14 cellular contexts compared by ENCODE assay signal in the genomic region with DNA sequence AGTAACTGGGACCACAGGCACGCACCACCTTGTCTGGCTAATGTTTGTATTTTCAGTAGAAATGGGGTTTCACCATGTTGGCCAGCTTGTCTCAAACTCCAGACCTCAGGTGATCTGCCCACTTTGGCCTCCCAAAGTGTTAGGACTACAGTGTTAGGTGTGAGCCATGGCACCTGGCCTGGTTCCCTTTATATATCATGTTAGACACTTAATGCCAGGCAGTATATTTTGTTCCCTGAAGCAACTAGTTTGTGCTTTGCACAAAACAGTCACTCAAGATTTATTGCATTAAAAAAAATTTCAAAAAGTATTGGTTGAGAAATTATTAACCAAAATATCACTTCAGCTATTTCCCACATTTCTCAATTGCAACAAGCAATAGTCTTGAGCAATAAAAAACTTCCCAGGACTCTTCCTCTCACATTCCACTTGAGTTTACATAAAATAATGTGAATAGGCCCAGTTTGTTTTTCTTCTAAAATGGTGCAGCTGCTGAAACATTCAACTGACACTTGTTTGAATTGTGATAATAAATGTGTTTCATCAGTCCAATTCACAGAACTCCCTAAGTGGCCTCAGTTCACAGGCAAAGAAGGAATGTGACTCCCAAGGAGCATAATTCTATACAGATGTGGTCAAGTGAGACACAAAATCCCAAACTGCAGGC. TPM values are rescaled to one million over a fixed set of nuclear protein-coding genes. Genes with fewer than 3 reads are reported as not detected.
DNase-seq lines count a peak whose midpoint lies in the region; ATAC-seq and TF ChIP-seq lines count a peak whose summit lies in the region.
"Had no signal": no experiment of that assay in that cellular context is flagged by ENCODE, and none has a peak within 500 bp of the region (broad histone marks: within the 10 kb centered on the region; RNA-seq: fewer than 3 reads in every experiment).

No MANE protein-coding gene starts in this region.

- in situ Hi-C loops in astrocyte of the spinal cord (cut with HindIII; ENCODE audit: low sequenced_read_pairs), result no loop called here

- peak; percentile 84 for DNase-seq in GM04503 (ENCODE audit: low read depth)
- peak; percentile 86 for DNase-seq in astrocyte of the spinal cord (ENCODE audit: low read depth, low spot score)
- DNase-seq in left ventricle myocardium superior, result no peak
- no peak for DNase-seq in spleen
- DNase-seq in D341Med (ENCODE audit: low spot score), result no peak
- no peak for DNase-seq in NCI-H146 treated with DMSO at 0.1 percent for 48 hours (lab: John Stamatoyannopoulos, UW; ENCODE audit: unreplicated experiment)
- no peak for DNase-seq in stimulated activated effector memory CD8-positive, alpha-beta T cell treated with anti-CD3 and anti-CD28 coated beads, Interleukin-12 subunit alpha, Interleukin-12 subunit beta, amount 100 ng/mL, for 72 hours (ENCODE audit: low spot score in 2 of 2)
- DNase-seq: activated T-cell treated with anti-CD3 and anti-CD28 coated beads for 4 hours; amniotic stem cell; H9; MM.1S; stimulated activated naive CD4-positive, alpha-beta T cell had no signal

- H3K4me1 ChIP-seq in spleen, result peaks cover 0 to 10% (median 0%) of the 10 kb centered on the region in 6 donors

- intact Hi-C loops in left ventricle myocardium superior (cut with micrococcal nuclease), result no loop called here
- intact Hi-C loops in spleen (cut with DNase I; ENCODE audit: low total_unique reads), result no loop called here

- H3K4me1 Mint-ChIP-seq in stimulated activated effector memory CD8-positive, alpha-beta T cell treated with anti-CD3 and anti-CD28 coated beads, Interleukin-12 subunit alpha, Interleukin-12 subunit beta, amount 100 ng/mL, for 72 hours, result no peaks in the 10 kb centered on the region
- H3K4me1 Mint-ChIP-seq: H9 had no signal

- no peak overlapping the region for H3K4me3 Mint-ChIP-seq in stimulated activated effector memory CD8-positive, alpha-beta T cell treated with anti-CD3 and anti-CD28 coated beads, Interleukin-12 subunit alpha, Interleukin-12 subunit beta, amount 100 ng/mL, for 72 hours
- H3K4me3 Mint-ChIP-seq: H9 had no signal

- peak overlapping the region in 6 of 8 donors; percentile 17 to 74 (median 51) for H3K27ac ChIP-seq in spleen

- no peaks in the 10 kb centered on the region for H3K36me3 Mint-ChIP-seq in stimulated activated effector memory CD8-positive, alpha-beta T cell treated with anti-CD3 and anti-CD28 coated beads, Interleukin-12 subunit alpha, Interleukin-12 subunit beta, amount 100 ng/mL, for 72 hours

- peak; percentile 68 for ATAC-seq in left ventricle myocardium superior
- ATAC-seq in stimulated activated effector memory CD8-positive, alpha-beta T cell treated with anti-CD3 and anti-CD28 coated beads, Interleukin-12 subunit alpha, Interleukin-12 subunit beta, amount 100 ng/mL, for 72 hours, result no peak

- no peak overlapping the region for H3K27ac Mint-ChIP-seq in stimulated activated effector memory CD8-positive, alpha-beta T cell treated with anti-CD3 and anti-CD28 coated beads, Interleukin-12 subunit alpha, Interleukin-12 subunit beta, amount 100 ng/mL, for 72 hours
- H3K27ac Mint-ChIP-seq: H9 had no signal

- H3K9me3 ChIP-seq in spleen, result no peaks in the 10 kb centered on the region

- H3K4me3 ChIP-seq in astrocyte of the spinal cord (ENCODE audit: low read depth, low read length) (no peak overlapping the region), spleen (no peak overlapping the region)

- WGBS in spleen, 5 donors, result 85 to 95% (median 90%) methylated on average over 1 of the region's 1 CpG

- TF ChIP-seq POLR2A in spleen (IDR thresholded peaks at IDR 0.05), result no peak

- TF ChIP-seq CTCF in astrocyte of the spinal cord (IDR thresholded peaks at IDR 0.05; ENCODE audit: low read depth, low read length), result no peak
- no peak for TF ChIP-seq CTCF in spleen (IDR thresholded peaks at IDR 0.05 in 8 of 11, conservative IDR thresholded peaks at IDR 0.05 in 3 of 11)

- no peaks in the 10 kb centered on the region for H3K36me3 ChIP-seq in spleen

- no peaks in the 10 kb centered on the region for H3K9me3 Mint-ChIP-seq in stimulated activated effector memory CD8-positive, alpha-beta T cell treated with anti-CD3 and anti-CD28 coated beads, Interleukin-12 subunit alpha, Interleukin-12 subunit beta, amount 100 ng/mL, for 72 hours
- H3K9me3 Mint-ChIP-seq: H9 had no signal

- no peaks in the 10 kb centered on the region for H3K27me3 ChIP-seq in spleen (replicated peaks in 1 of 7)

RNA-seq across cellular contexts. Expression of a gene that starts 22.7 kb away (rescaled TPM):
- 3.0 TPM for total RNA-seq in left ventricle myocardium superior
- total RNA-seq in spleen, result 100 to 1,000 TPM; 103 to 208 (median 185) TPM
- polyA plus RNA-seq in spleen, result 100 to 1,000 TPM in 2 of 3 donors, 10 to 100 TPM in 1; 40.9 to 177 (median 132) TPM
- total RNA-seq: T-helper 2 cell treated with Interferon-gamma antibody and Interleukin-4, amounts not matched to agents 100 ng/mL and 5 ng/mL, for 36 hours had no signal

RNA-seq across cellular contexts. Expression of a gene that starts 38.8 kb away (rescaled TPM):
- not detected for total RNA-seq in left ventricle myocardium superior
- 10 to 100 TPM in 1 of 7 donors, 1 to 10 TPM in 6; 1.3 to 12.3 (median 2.6) TPM for total RNA-seq in spleen
- polyA plus RNA-seq in spleen, result 1 to 10 TPM in 2 of 3 donors, under 1 TPM in 1; 0.67 to 2.0 (median 1.3) TPM
- total RNA-seq: H9; HT-29; T-helper 2 cell treated with Interferon-gamma antibody and Interleukin-4, amounts not matched to agents 100 ng/mL and 5 ng/mL, for 36 hours had no signal

RNA-seq across cellular contexts. Expression of a gene that starts 55.4 kb away (rescaled TPM):
- total RNA-seq in left ventricle myocardium superior, result 0.30 TPM
- total RNA-seq in spleen, result 100 to 1,000 TPM in 3 of 7 donors, 10 to 100 TPM in 4; 52.7 to 143 (median 87.4) TPM
- 10 to 100 TPM; 17.8 to 36.0 (median 29.0) TPM for polyA plus RNA-seq in spleen
- total RNA-seq: T-helper 2 cell treated with Interferon-gamma antibody and Interleukin-4, amounts not matched to agents 100 ng/mL and 5 ng/mL, for 36 hours had no signal

Comparison
In these comparisons a context has a peak if more than half of its experiments do, and no peak if none do; other contexts are left out.
1. DNase-seq: peak in GM04503 (single experiment) and astrocyte of the spinal cord (single experiment); none in left ventricle myocardium superior (single experiment), spleen (single experiment), D341Med (single experiment), NCI-H146 treated with DMSO at 0.1 percent for 48 hours (single experiment) and stimulated activated effector memory CD8-positive, alpha-beta T cell treated with anti-CD3 and anti-CD28 coated beads, Interleukin-12 subunit alpha, Interleukin-12 subunit beta, amount 100 ng/mL, for 72 hours (0 of 2).
2. RNA of a gene that starts 22.7 kb away (total RNA-seq): 103 to 208 TPM in spleen; 3.0 TPM in left ventricle myocardium superior (single experiment); every median in the first group is over 10 times any median in the second.
3. RNA of a gene that starts 55.4 kb away (total RNA-seq): 52.7 to 143 TPM in spleen; 0.30 TPM in left ventricle myocardium superior (single experiment); every median in the first group is over 10 times any median in the second.